ENCODE assay signal across 12 cellular contexts in genomic region chrX:110276778-110277177, GRCh38. TPM values are rescaled to one million over a fixed set of nuclear protein-coding genes. Genes with fewer than 3 reads are reported as not detected.
DNase-seq lines count a peak whose midpoint lies in the region; ATAC-seq and TF ChIP-seq lines count a peak whose summit lies in the region.
"Had no signal": no experiment of that assay in that cellular context is flagged by ENCODE, and none has a peak within 500 bp of the region (broad histone marks: within the 10 kb centered on the region; RNA-seq: fewer than 3 reads in every experiment).

No MANE protein-coding gene starts in this region.

- H3K36me3 Mint-ChIP-seq in stimulated activated naive B cell treated with anti-CD40 and anti-IgM and Interleukin-4, amounts not matched to agents 10 μg/mL and 1 μg/mL and 100 μg/mL, for 72 hours = peaks cover 2 to 3% of the 10 kb centered on the region in 2 donors
- H3K36me3 Mint-ChIP-seq in activated CD4-positive, alpha-beta memory T cell treated with anti-CD3 and anti-CD28 coated beads, Interleukin-2, amount 10 ng/mL, durations not matched to agents 7 days and 5 days (ENCODE audit: low read depth) = peaks cover 5% of the 10 kb centered on the region

- peaks cover 24% of the 10 kb centered on the region for H3K4me1 ChIP-seq in cardiac muscle cell (ENCODE audit: low read depth)

- TF ChIP-seq CTCF in cardiac muscle cell (IDR thresholded peaks at IDR 0.05; ENCODE audit: low read depth, low read length) = no peak

- no peak overlapping the region for H3K4me3 Mint-ChIP-seq in stimulated activated naive B cell treated with anti-CD40 and anti-IgM and Interleukin-4, amounts not matched to agents 10 μg/mL and 1 μg/mL and 100 μg/mL, for 72 hours
- no peak overlapping the region for H3K4me3 Mint-ChIP-seq in activated CD4-positive, alpha-beta memory T cell treated with anti-CD3 and anti-CD28 coated beads, Interleukin-2, amount 10 ng/mL, durations not matched to agents 7 days and 5 days
- H3K4me3 Mint-ChIP-seq: activated CD8-positive, alpha-beta memory T cell treated with anti-CD3 and anti-CD28 coated beads, Interleukin-2, amount 10 ng/mL, durations not matched to agents 7 days and 5 days; stimulated activated naive CD8-positive, alpha-beta T cell treated with anti-CD3 and anti-CD28 coated beads, Interleukin-15, amount 100 ng/mL, for 72 hours had no signal

- no peak overlapping the region for H3K4me3 ChIP-seq in cardiac muscle cell
- H3K4me3 ChIP-seq: smooth muscle cell had no signal

- POLR2A ChIA-PET in activated CD4-positive, alpha-beta memory T cell treated with anti-CD3 and anti-CD28 coated beads, Interleukin-2, amount 10 ng/mL, durations not matched to agents 7 days and 5 days (lab: Charles Lee) = no interaction called here

- intact Hi-C loops in Right ventricle myocardium superior (cut with DNase I) = no loop called here

- CTCF ChIA-PET in activated CD4-positive, alpha-beta memory T cell treated with anti-CD3 and anti-CD28 coated beads, Interleukin-2, amount 10 ng/mL, durations not matched to agents 7 days and 5 days (lab: Charles Lee) = no interaction called here

- no peaks in the 10 kb centered on the region for H3K27me3 ChIP-seq in cardiac muscle cell

- DNase-seq in cardiac muscle cell (ENCODE audit: low read depth in 1 of 2, low spot score in 1 of 2) (no peak), Right ventricle myocardium superior (no peak), islet precursor cell (no peak), inferior parietal cortex (ENCODE audit: extremely low spot score) (no peak)
- DNase-seq in stimulated activated naive B cell treated with anti-CD40 and anti-IgM and Interleukin-4, amounts not matched to agents 10 μg/mL and 1 μg/mL and 100 μg/mL, for 72 hours = peak; percentile 1
- no peak for DNase-seq in activated CD4-positive, alpha-beta memory T cell treated with anti-CD3 and anti-CD28 coated beads, Interleukin-2, amount 10 ng/mL, durations not matched to agents 7 days and 5 days
- DNase-seq: activated CD8-positive, alpha-beta memory T cell treated with anti-CD3 and anti-CD28 coated beads, Interleukin-2, amount 10 ng/mL, durations not matched to agents 7 days and 5 days; stimulated activated naive CD8-positive, alpha-beta T cell treated with anti-CD3 and anti-CD28 coated beads, Interleukin-15, amount 100 ng/mL, for 72 hours; SW 1271 had no signal

- H3K36me3 ChIP-seq in cardiac muscle cell = no peaks in the 10 kb centered on the region

- peaks cover 0 to 4% of the 10 kb centered on the region in 2 donors for H3K27me3 Mint-ChIP-seq in stimulated activated naive B cell treated with anti-CD40 and anti-IgM and Interleukin-4, amounts not matched to agents 10 μg/mL and 1 μg/mL and 100 μg/mL, for 72 hours
- H3K27me3 Mint-ChIP-seq in activated CD4-positive, alpha-beta memory T cell treated with anti-CD3 and anti-CD28 coated beads, Interleukin-2, amount 10 ng/mL, durations not matched to agents 7 days and 5 days = no peaks in the 10 kb centered on the region
- H3K27me3 Mint-ChIP-seq: activated CD8-positive, alpha-beta memory T cell treated with anti-CD3 and anti-CD28 coated beads, Interleukin-2, amount 10 ng/mL, durations not matched to agents 7 days and 5 days; stimulated activated naive CD8-positive, alpha-beta T cell treated with anti-CD3 and anti-CD28 coated beads, Interleukin-15, amount 100 ng/mL, for 72 hours had no signal

- peaks cover 13 to 27% of the 10 kb centered on the region in 2 donors for H3K4me1 Mint-ChIP-seq in stimulated activated naive B cell treated with anti-CD40 and anti-IgM and Interleukin-4, amounts not matched to agents 10 μg/mL and 1 μg/mL and 100 μg/mL, for 72 hours
- peaks cover 8% of the 10 kb centered on the region for H3K4me1 Mint-ChIP-seq in activated CD4-positive, alpha-beta memory T cell treated with anti-CD3 and anti-CD28 coated beads, Interleukin-2, amount 10 ng/mL, durations not matched to agents 7 days and 5 days
- H3K4me1 Mint-ChIP-seq: stimulated activated naive CD8-positive, alpha-beta T cell treated with anti-CD3 and anti-CD28 coated beads, Interleukin-15, amount 100 ng/mL, for 72 hours had no signal

- peak overlapping the region; percentile 45 for H3K27ac ChIP-seq in cardiac muscle cell

- no peak overlapping the region for H3K27ac Mint-ChIP-seq in stimulated activated naive B cell treated with anti-CD40 and anti-IgM and Interleukin-4, amounts not matched to agents 10 μg/mL and 1 μg/mL and 100 μg/mL, for 72 hours
- H3K27ac Mint-ChIP-seq in activated CD4-positive, alpha-beta memory T cell treated with anti-CD3 and anti-CD28 coated beads, Interleukin-2, amount 10 ng/mL, durations not matched to agents 7 days and 5 days = no peak overlapping the region
- H3K27ac Mint-ChIP-seq: activated CD8-positive, alpha-beta memory T cell treated with anti-CD3 and anti-CD28 coated beads, Interleukin-2, amount 10 ng/mL, durations not matched to agents 7 days and 5 days; stimulated activated naive CD8-positive, alpha-beta T cell treated with anti-CD3 and anti-CD28 coated beads, Interleukin-15, amount 100 ng/mL, for 72 hours had no signal

- H3K9me3 Mint-ChIP-seq in stimulated activated naive B cell treated with anti-CD40 and anti-IgM and Interleukin-4, amounts not matched to agents 10 μg/mL and 1 μg/mL and 100 μg/mL, for 72 hours = no peaks in the 10 kb centered on the region
- H3K9me3 Mint-ChIP-seq in activated CD4-positive, alpha-beta memory T cell treated with anti-CD3 and anti-CD28 coated beads, Interleukin-2, amount 10 ng/mL, durations not matched to agents 7 days and 5 days = no peaks in the 10 kb centered on the region
- H3K9me3 Mint-ChIP-seq: stimulated activated naive CD8-positive, alpha-beta T cell treated with anti-CD3 and anti-CD28 coated beads, Interleukin-15, amount 100 ng/mL, for 72 hours had no signal

- H3K9me3 ChIP-seq in cardiac muscle cell (ENCODE audit: low read depth) = no peaks in the 10 kb centered on the region

- no peak for ATAC-seq in Right ventricle myocardium superior (ENCODE audit: poor library complexity)
- peak; percentile 93 for ATAC-seq in HG02623 (IDR thresholded peaks at IDR 0.05; ENCODE audit: unreplicated experiment)
- ATAC-seq in HG03460 (IDR thresholded peaks at IDR 0.05; ENCODE audit: unreplicated experiment) = peak; percentile 85
- peak; percentile 89 to 90 for ATAC-seq in stimulated activated naive B cell treated with anti-CD40 and anti-IgM and Interleukin-4, amounts not matched to agents 10 μg/mL and 1 μg/mL and 100 μg/mL, for 72 hours (replicated peaks)
- ATAC-seq: activated CD8-positive, alpha-beta memory T cell treated with anti-CD3 and anti-CD28 coated beads, Interleukin-2, amount 10 ng/mL, durations not matched to agents 7 days and 5 days; stimulated activated naive CD8-positive, alpha-beta T cell treated with anti-CD3 and anti-CD28 coated beads, Interleukin-15, amount 100 ng/mL, for 72 hours had no signal

RNA-seq across cellular contexts. Expression of gene AMMECR1, which starts 41.1 kb away (rescaled TPM):
- total RNA-seq in cardiac muscle cell (10.5 and 10.7 TPM in 2 replicates), Right ventricle myocardium superior (0.62 TPM)
- polyA plus RNA-seq in cardiac muscle cell = 20.0 and 22.1 TPM in 2 replicates
- total RNA-seq in activated CD4-positive, alpha-beta memory T cell treated with anti-CD3 and anti-CD28 coated beads, Interleukin-2, amount 10 ng/mL, durations not matched to agents 7 days and 5 days = 10 to 100 TPM; 12.6 to 12.8 TPM
